ENCODE assay signal across 27 cellular contexts in genomic region chr1:47787560-47787959, GRCh38.
A peak's percentile ranks its signal among the peaks of the same experiment; 100 is the strongest.
DNase-seq lines count a peak whose midpoint lies in the region; ATAC-seq, FAIRE-seq and TF ChIP-seq lines count a peak whose summit lies in the region.
"Had no signal": no experiment of that assay in that cellular context is flagged by ENCODE, and none has a peak within 500 bp of the region (broad histone marks: within the 10 kb centered on the region; RNA-seq: fewer than 3 reads in every experiment).

No MANE protein-coding gene starts in this region.

- in situ Hi-C loops in GM12878 (cut with MboI), result no loop called here

- no peaks in the 10 kb centered on the region for H3K79me2 ChIP-seq in GM12878 (ENCODE audit: control insufficient read depth, insufficient read depth, low read length)

- H3K27ac ChIP-seq in HEK293 (ENCODE audit: extremely low read depth, low read depth, low read length), result no peak overlapping the region
- H3K27ac ChIP-seq in GM12878 (ENCODE audit: control insufficient read depth, insufficient read depth), result no peak overlapping the region
- H3K27ac ChIP-seq in tibial artery, result peak overlapping the region; percentile 80 to 82
- H3K27ac ChIP-seq in prostate gland, result no peak overlapping the region
- H3K27ac ChIP-seq: BLaER1 had no signal

- H3K4me1 ChIP-seq in HEK293 (ENCODE audit: control insufficient read depth, insufficient read depth, low read length) (no peaks in the 10 kb centered on the region), GM12878 (ENCODE audit: control insufficient read depth, insufficient read depth, low read length) (no peaks in the 10 kb centered on the region), tibial artery (peaks cover 0 to 63% (median 56%) of the 10 kb centered on the region in 4 donors), prostate gland (replicated peaks) (no peaks in the 10 kb centered on the region)
- H3K4me1 ChIP-seq: BE2C, BLaER1 had no signal

- H3K36me3 ChIP-seq in HEK293 (ENCODE audit: control insufficient read depth in 2 of 2, insufficient read depth in 1 of 2, low read length in 2 of 2) (no peaks in the 10 kb centered on the region), GM12878 (ENCODE audit: control insufficient read depth in 2 of 2, insufficient read depth in 2 of 2, low read length in 1 of 2) (no peaks in the 10 kb centered on the region), tibial artery (peaks cover 0 to 8% (median under 1%) of the 10 kb centered on the region in 3 donors), prostate gland (no peaks in the 10 kb centered on the region)
- H3K36me3 ChIP-seq: BE2C, BLaER1 had no signal

- BruUV-seq in GM12878 (replicated peaks; lab: Mats Ljungman, UMichigan), result no TSS peak

- no peak overlapping the region for H3K9ac ChIP-seq in GM12878 (ENCODE audit: control insufficient read depth, insufficient read depth, low read length)
- H3K9ac ChIP-seq: BLaER1 had no signal

- no peak overlapping the region for H3K4me3 Mint-ChIP-seq in nephron progenitor cell
- H3K4me3 Mint-ChIP-seq: CD14-positive monocyte; CD4-positive, alpha-beta memory T cell; CD4-positive, CD25-positive, alpha-beta regulatory T cell; CD8-positive, alpha-beta memory T cell had no signal

- POLR2A ChIA-PET in HEK293 (lab: Yijun Ruan, JAX) (no interaction called here), GM12878 (lab: Charles Lee) (no interaction called here)

- SMC1A ChIA-PET in GM12878 (lab: Charles Lee; ENCODE audit: uncharacterized antibody, unreplicated experiment), result no interaction called here

- no peak for TF ChIP-seq RAD21 in GM12878 (IDR thresholded peaks at IDR 0.05; ENCODE audit: insufficient read depth, low read depth, low read length)

- peaks cover 26% of the 10 kb centered on the region for H3K27me3 Mint-ChIP-seq in nephron progenitor cell (ENCODE audit: low read depth, poor library complexity)
- H3K27me3 Mint-ChIP-seq: CD4-positive, CD25-positive, alpha-beta regulatory T cell had no signal

- H3K27ac Mint-ChIP-seq in nephron progenitor cell, result peak overlapping the region; percentile 23
- H3K27ac Mint-ChIP-seq: CD8-positive, alpha-beta memory T cell had no signal

- H3K36me3 Mint-ChIP-seq in nephron progenitor cell (ENCODE audit: low read depth), result peaks cover 33% of the 10 kb centered on the region
- H3K36me3 Mint-ChIP-seq: CD14-positive monocyte; CD4-positive, alpha-beta memory T cell; CD4-positive, CD25-positive, alpha-beta regulatory T cell; CD8-positive, alpha-beta memory T cell had no signal

- no peak for FAIRE-seq in GM12878 (lab: Jason Lieb, UNC)
- no peak for FAIRE-seq in HTR-8/SVneo (lab: Jason Lieb, UNC)
- FAIRE-seq: A204.1, GM12892, GM18507 had no signal

- H3K4me3 ChIP-seq in HEK293 (ENCODE audit: low read depth, low read length) (no peak overlapping the region), GM12878 (no peak overlapping the region), tibial artery (no peak overlapping the region), prostate gland (no peak overlapping the region)
- H3K4me3 ChIP-seq: BLaER1 had no signal

- H2AFZ ChIP-seq in GM12878 (ENCODE audit: control insufficient read depth, low read depth, low read length), result no peak overlapping the region

- peaks cover 30% of the 10 kb centered on the region for H3K4me1 Mint-ChIP-seq in nephron progenitor cell
- H3K4me1 Mint-ChIP-seq: CD14-positive monocyte; CD4-positive, alpha-beta memory T cell; CD4-positive, CD25-positive, alpha-beta regulatory T cell; CD8-positive, alpha-beta memory T cell had no signal

- CTCF ChIA-PET in HEK293 (lab: Yijun Ruan, JAX), result interaction anchor here (0.6 kb wide), 1 partner anchor 27 kb away, joined by 3 read pairs; no protein-coding TSS in a partner anchor
- CTCF ChIA-PET in GM12878 (lab: Yijun Ruan, JAX), result no interaction called here

- H4K20me1 ChIP-seq in GM12878 (ENCODE audit: control insufficient read depth, insufficient read depth), result no peaks in the 10 kb centered on the region
- H4K20me1 ChIP-seq: BLaER1 had no signal

- no peak overlapping the region for H3K4me2 ChIP-seq in GM12878 (ENCODE audit: control insufficient read depth, insufficient read depth)
- H3K4me2 ChIP-seq: BLaER1 had no signal

- 0 out of 4 replicates have a peak, but pooled peaks cover 0 to 1% of the 10 kb centered on the region in 2 experiments for H3K27me3 ChIP-seq in GM12878 (replicated peaks in 1 of 2; ENCODE audit: control insufficient read depth in 2 of 2, insufficient read depth in 2 of 2, low read length in 1 of 2)
- H3K27me3 ChIP-seq in tibial artery, result no peaks in the 10 kb centered on the region
- H3K27me3 ChIP-seq in prostate gland (replicated peaks; ENCODE audit: insufficient read depth), result no peaks in the 10 kb centered on the region
- H3K27me3 ChIP-seq: BE2C, BLaER1 had no signal

- no peak for TF ChIP-seq EP300 in GM12878 (IDR thresholded peaks at IDR 0.05; ENCODE audit: borderline replicate concordance in 1 of 2, control insufficient read depth in 1 of 2, low read depth in 2 of 2, low read length in 2 of 2)

- 94% methylated on average over 1 of the region's 1 CpG for WGBS in GM12878 (ENCODE audit: insufficient coverage, insufficient replicate concordance, low lambda C conversion rate, missing lambda C conversion rate)
- WGBS in prostate gland, result 100% methylated on average over 1 of the region's 1 CpG

- ATAC-seq in GM12878, result no peak

- DNase-seq in GM12878 (ENCODE audit: low read depth, low spot score), result no peak
- no peak for DNase-seq in nephron progenitor cell
- no peak for DNase-seq in tibial artery
- no peak for DNase-seq in HTR-8/SVneo (ENCODE audit: insufficient read length, low spot score)
- DNase-seq in GF-D8 (lab: John Stamatoyannopoulos, UW), result no peak
- DNase-seq in prostate gland (ENCODE audit: low spot score), result no peak
- DNase-seq: 8988T; ACHN; BE2C; C1 segment of cervical spinal cord; CD4-positive, alpha-beta memory T cell; CD4-positive, CD25-positive, alpha-beta regulatory T cell; CD8-positive, alpha-beta memory T cell; COR-L47; DMS 273 treated with DMSO at 0.1 percent for 48 hours; DMS153; DMS53; DMS79; DND-41; EL; GDM1 had no signal

- intact Hi-C loops in GM12878 (cut with micrococcal nuclease; ENCODE audit: unreplicated experiment) (no loop called here), tibial artery (cut with DNase I; ENCODE audit: low total_unique reads) (loop anchor here (10.0 kb wide), 1 partner anchor 207 kb away; the partner anchor contains the start of gene TRABD2B), prostate gland (cut with DNase I) (no loop called here)

- TF ChIP-seq CTCF in HEK293 (tag by site-specific recombination; IDR thresholded peaks at IDR 0.05) (no peak), GM12878 (IDR thresholded peaks at IDR 0.05 in 2 of 3, conservative IDR thresholded peaks at IDR 0.05 in 1 of 3; ENCODE audit: control insufficient read depth in 2 of 3, extremely low read depth in 1 of 3, insufficient read depth in 1 of 3, low read depth in 3 of 3, low read length in 3 of 3) (no peak), nephron progenitor cell (IDR thresholded peaks at IDR 0.05) (no peak), tibial artery (IDR thresholded peaks at IDR 0.05) (no peak), prostate gland (IDR thresholded peaks at IDR 0.05) (no peak)

- RAD21 ChIA-PET in GM12878 (lab: Charles Lee; ENCODE audit: unreplicated experiment), result no interaction called here

- TF ChIP-seq POLR2A in GM12878 (IDR thresholded peaks at IDR 0.05; ENCODE audit: low read depth, low read length) (no peak), prostate gland (IDR thresholded peaks at IDR 0.05) (no peak)

- H3K9me3 Mint-ChIP-seq in nephron progenitor cell, result no peaks in the 10 kb centered on the region
- H3K9me3 Mint-ChIP-seq: CD14-positive monocyte; CD4-positive, alpha-beta memory T cell; CD8-positive, alpha-beta memory T cell had no signal

- H3K9me3 ChIP-seq in HEK293 (ENCODE audit: control insufficient read depth, insufficient read depth, low read depth, low read length) (no peaks in the 10 kb centered on the region), GM12878 (replicated peaks; ENCODE audit: control insufficient read depth, insufficient read depth, low read length) (no peaks in the 10 kb centered on the region), tibial artery (no peaks in the 10 kb centered on the region), prostate gland (no peaks in the 10 kb centered on the region)
- H3K9me3 ChIP-seq: BE2C, BLaER1 had no signal

TF ChIP-seq in HEK293, 187 proteins besides CTCF, POLR2A, EP300 and RAD21 (continues in another document):
- TF ChIP-seq SCRT2 (tag by site-specific recombination; IDR thresholded peaks at IDR 0.05) (peak; percentile 59; the same call in 1 of the 2 replicates), ZNF24 (tag by site-specific recombination; IDR thresholded peaks at IDR 0.05) (0 out of 2 replicates have a peak, but pooled peaks have one; percentile 21), HOXD13 (CRISPR knock-in tag; IDR thresholded peaks at IDR 0.05; ENCODE audit: borderline replicate concordance) (no peak), ZNF416 (tag by site-specific recombination; IDR thresholded peaks at IDR 0.05) (no peak)

TF ChIP-seq in GM12878, 131 proteins besides CTCF, POLR2A, EP300 and RAD21:
- TF ChIP-seq ZNF24 (IDR thresholded peaks at IDR 0.05) (peak; percentile 49; the same call in 1 of the 2 replicates), KAT2A (conservative IDR thresholded peaks at IDR 0.05; ENCODE audit: control insufficient read depth, low read depth, low read length) (no peak)
TF ChIP-seq in GM12878: peak in this region for 1.

Comparison
In these comparisons a context has a peak if more than half of its experiments do, and no peak if none do; other contexts are left out.
1. H3K27ac ChIP-seq: peak in tibial artery (2 of 2); none in HEK293 (single experiment), GM12878 (single experiment) and prostate gland (0 of 2).
2. Of the 9 proteins assayed by ChIP-seq in both HEK293 and GM12878: peak only in HEK293: none; only in GM12878: none; in both: ZNF24; in neither: 8.